22 cellular contexts compared by ENCODE assay signal in the genomic region with DNA sequence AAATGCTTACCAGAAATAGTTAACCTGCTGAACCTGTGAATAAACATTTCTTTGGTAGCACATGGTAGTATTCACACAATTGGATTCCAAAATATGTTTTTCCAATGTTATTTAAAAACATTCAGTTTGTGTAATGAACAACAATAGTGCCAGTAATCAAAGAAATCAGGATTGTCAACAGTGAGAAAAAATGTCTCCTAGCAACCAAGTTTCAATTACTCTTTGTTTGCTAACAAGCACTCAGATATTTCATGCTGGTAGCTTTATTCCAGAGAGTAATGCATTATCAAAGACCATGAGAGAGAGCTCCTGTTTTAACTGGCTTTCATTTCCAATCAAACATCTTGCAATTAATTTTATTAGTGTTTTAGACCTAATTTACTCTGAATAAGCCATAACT.
A peak's percentile ranks its signal among the peaks of the same experiment; 100 is the strongest.
DNase-seq lines count a peak whose midpoint lies in the region; ATAC-seq and TF ChIP-seq lines count a peak whose summit lies in the region.
"Had no signal": no experiment of that assay in that cellular context is flagged by ENCODE, and none has a peak within 500 bp of the region (broad histone marks: within the 10 kb centered on the region; RNA-seq: fewer than 3 reads in every experiment).

No MANE protein-coding gene starts in this region.

- no peak overlapping the region for H3K27ac Mint-ChIP-seq in activated naive CD8-positive, alpha-beta T cell treated with anti-CD3 and anti-CD28 coated beads for 36 hours
- H3K27ac Mint-ChIP-seq in endothelial cell (ENCODE audit: unreplicated experiment) = no peak overlapping the region
- H3K27ac Mint-ChIP-seq: activated CD4-positive, alpha-beta T cell treated with anti-CD3 and anti-CD28 coated beads, Interleukin-2, amount 10 ng/mL, durations not matched to agents 7 days and 5 days; natural killer cell treated with Interleukin-12 subunit alpha and Interleukin-12 subunit beta and Interleukin-15 and Interleukin-18, amount 100 ng/mL, for 72 hours had no signal

- H3K4me3 Mint-ChIP-seq in activated naive CD8-positive, alpha-beta T cell treated with anti-CD3 and anti-CD28 coated beads for 36 hours = no peak overlapping the region
- no peak overlapping the region for H3K4me3 Mint-ChIP-seq in endothelial cell (ENCODE audit: unreplicated experiment)
- H3K4me3 Mint-ChIP-seq: activated CD4-positive, alpha-beta T cell treated with anti-CD3 and anti-CD28 coated beads, Interleukin-2, amount 10 ng/mL, durations not matched to agents 7 days and 5 days; central memory CD8-positive, alpha-beta T cell; natural killer cell treated with Interleukin-12 subunit alpha and Interleukin-12 subunit beta and Interleukin-15 and Interleukin-18, amount 100 ng/mL, for 72 hours had no signal

- ATAC-seq in GM19395 (IDR thresholded peaks at IDR 0.05; ENCODE audit: unreplicated experiment) = no peak
- ATAC-seq: natural killer cell treated with Interleukin-12 subunit alpha and Interleukin-12 subunit beta and Interleukin-15 and Interleukin-18, amount 100 ng/mL, for 72 hours; psoas muscle had no signal

- H3K27me3 Mint-ChIP-seq in activated naive CD8-positive, alpha-beta T cell treated with anti-CD3 and anti-CD28 coated beads for 36 hours = no peaks in the 10 kb centered on the region
- no peaks in the 10 kb centered on the region for H3K27me3 Mint-ChIP-seq in endothelial cell (ENCODE audit: unreplicated experiment)
- H3K27me3 Mint-ChIP-seq: activated CD4-positive, alpha-beta T cell treated with anti-CD3 and anti-CD28 coated beads, Interleukin-2, amount 10 ng/mL, durations not matched to agents 7 days and 5 days; central memory CD8-positive, alpha-beta T cell; natural killer cell treated with Interleukin-12 subunit alpha and Interleukin-12 subunit beta and Interleukin-15 and Interleukin-18, amount 100 ng/mL, for 72 hours had no signal

- TF ChIP-seq CTCF in endothelial cell (IDR thresholded peaks at IDR 0.05; ENCODE audit: unreplicated experiment) = no peak

- DNase-seq in NCI-H1436 (lab: John Stamatoyannopoulos, UW) (peak; percentile 23), NCI-H1436 treated with DMSO at 0.1 percent for 48 hours (lab: John Stamatoyannopoulos, UW) (no peak), NCI-H748 (lab: John Stamatoyannopoulos, UW; ENCODE audit: unreplicated experiment) (peak; percentile 85), globus pallidus (ENCODE audit: low spot score) (peak; percentile 63), renal cortical epithelial cell (ENCODE audit: low read depth) (peak; percentile 50), endothelial cell (ENCODE audit: low spot score) (no peak)
- DNase-seq in activated naive CD8-positive, alpha-beta T cell treated with anti-CD3 and anti-CD28 coated beads for 36 hours = no peak
- DNase-seq: activated CD4-positive, alpha-beta T cell treated with anti-CD3 and anti-CD28 coated beads, Interleukin-2, amount 10 ng/mL, durations not matched to agents 7 days and 5 days; activated CD8-positive, alpha-beta memory T cell treated with anti-CD3 and anti-CD28 coated beads, Interleukin-2, amount 50 U/mL, for 48 hours; activated effector memory CD4-positive, alpha-beta T cell treated with anti-CD3 and anti-CD28 coated beads, Interleukin-2, amount 50 U/mL, for 16 hours; effector CD8-positive, alpha-beta T cell; H7; islet precursor cell; mesenchymal stem cell; NCI-H524 treated with DMSO at 0.1 percent for 48 hours; psoas muscle; Right ventricle myocardium superior; small intestine; stimulated activated CD4-positive, alpha-beta T cell treated with anti-CD3 and anti-CD28 coated beads, Interleukin-2, amount 100 ng/mL, for 48 hours had no signal

- H3K36me3 Mint-ChIP-seq in activated naive CD8-positive, alpha-beta T cell treated with anti-CD3 and anti-CD28 coated beads for 36 hours = no peaks in the 10 kb centered on the region
- no peaks in the 10 kb centered on the region for H3K36me3 Mint-ChIP-seq in endothelial cell (ENCODE audit: low read depth, unreplicated experiment)
- H3K36me3 Mint-ChIP-seq: natural killer cell treated with Interleukin-12 subunit alpha and Interleukin-12 subunit beta and Interleukin-15 and Interleukin-18, amount 100 ng/mL, for 72 hours had no signal

- no peaks in the 10 kb centered on the region for H3K4me1 Mint-ChIP-seq in activated naive CD8-positive, alpha-beta T cell treated with anti-CD3 and anti-CD28 coated beads for 36 hours
- H3K4me1 Mint-ChIP-seq in endothelial cell (ENCODE audit: unreplicated experiment) = no peaks in the 10 kb centered on the region
- H3K4me1 Mint-ChIP-seq: activated CD4-positive, alpha-beta T cell treated with anti-CD3 and anti-CD28 coated beads, Interleukin-2, amount 10 ng/mL, durations not matched to agents 7 days and 5 days; central memory CD8-positive, alpha-beta T cell had no signal

- peaks cover 3% of the 10 kb centered on the region for H3K9me3 Mint-ChIP-seq in activated naive CD8-positive, alpha-beta T cell treated with anti-CD3 and anti-CD28 coated beads for 36 hours
- no peaks in the 10 kb centered on the region for H3K9me3 Mint-ChIP-seq in endothelial cell (ENCODE audit: unreplicated experiment)
- H3K9me3 Mint-ChIP-seq: activated CD4-positive, alpha-beta T cell treated with anti-CD3 and anti-CD28 coated beads, Interleukin-2, amount 10 ng/mL, durations not matched to agents 7 days and 5 days had no signal

Comparison
In these comparisons a context has a peak if more than half of its experiments do, and no peak if none do; other contexts are left out.
1. DNase-seq: peak in NCI-H1436 (single experiment), NCI-H748 (single experiment), globus pallidus (single experiment) and renal cortical epithelial cell (single experiment); none in NCI-H1436 treated with DMSO at 0.1 percent for 48 hours (single experiment), activated naive CD8-positive, alpha-beta T cell treated with anti-CD3 and anti-CD28 coated beads for 36 hours (single experiment) and endothelial cell (single experiment).